ENCODE assay signal across 1 cellular context in genomic region chr9:35729700-35730485, GRCh38.
A peak's percentile ranks its signal among the peaks of the same experiment; 100 is the strongest.
TF ChIP-seq lines count a peak whose summit lies in the region.

No MANE protein-coding gene starts in this region.

TF ChIP-seq in HepG2, 621 proteins besides CTCF, POLR2A, EP300 and RAD21:
- TF ChIP-seq, protein P1, sequence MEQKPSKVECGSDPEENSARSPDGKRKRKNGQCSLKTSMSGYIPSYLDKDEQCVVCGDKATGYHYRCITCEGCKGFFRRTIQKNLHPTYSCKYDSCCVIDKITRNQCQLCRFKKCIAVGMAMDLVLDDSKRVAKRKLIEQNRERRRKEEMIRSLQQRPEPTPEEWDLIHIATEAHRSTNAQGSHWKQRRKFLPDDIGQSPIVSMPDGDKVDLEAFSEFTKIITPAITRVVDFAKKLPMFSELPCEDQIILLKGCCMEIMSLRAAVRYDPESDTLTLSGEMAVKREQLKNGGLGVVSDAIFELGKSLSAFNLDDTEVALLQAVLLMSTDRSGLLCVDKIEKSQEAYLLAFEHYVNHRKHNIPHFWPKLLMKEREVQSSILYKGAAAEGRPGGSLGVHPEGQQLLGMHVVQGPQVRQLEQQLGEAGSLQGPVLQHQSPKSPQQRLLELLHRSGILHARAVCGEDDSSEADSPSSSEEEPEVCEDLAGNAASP (CRISPR knock-in tag; IDR thresholded peaks at IDR 0.05; ENCODE audit: borderline replicate concordance): no peak
- TF ChIP-seq ATF2 (CRISPR knock-in tag; IDR thresholded peaks at IDR 0.05): no peak
- 0 out of 2 replicates have a peak, but pooled peaks have one; percentile 8 for TF ChIP-seq ZNF574 (CRISPR knock-in tag; IDR thresholded peaks at IDR 0.05)
- no peak for TF ChIP-seq TRIM24 (CRISPR knock-in tag; IDR thresholded peaks at IDR 0.05)
- TF ChIP-seq ZNF713 (CRISPR knock-in tag; IDR thresholded peaks at IDR 0.05): no peak
- TF ChIP-seq, protein P2, sequence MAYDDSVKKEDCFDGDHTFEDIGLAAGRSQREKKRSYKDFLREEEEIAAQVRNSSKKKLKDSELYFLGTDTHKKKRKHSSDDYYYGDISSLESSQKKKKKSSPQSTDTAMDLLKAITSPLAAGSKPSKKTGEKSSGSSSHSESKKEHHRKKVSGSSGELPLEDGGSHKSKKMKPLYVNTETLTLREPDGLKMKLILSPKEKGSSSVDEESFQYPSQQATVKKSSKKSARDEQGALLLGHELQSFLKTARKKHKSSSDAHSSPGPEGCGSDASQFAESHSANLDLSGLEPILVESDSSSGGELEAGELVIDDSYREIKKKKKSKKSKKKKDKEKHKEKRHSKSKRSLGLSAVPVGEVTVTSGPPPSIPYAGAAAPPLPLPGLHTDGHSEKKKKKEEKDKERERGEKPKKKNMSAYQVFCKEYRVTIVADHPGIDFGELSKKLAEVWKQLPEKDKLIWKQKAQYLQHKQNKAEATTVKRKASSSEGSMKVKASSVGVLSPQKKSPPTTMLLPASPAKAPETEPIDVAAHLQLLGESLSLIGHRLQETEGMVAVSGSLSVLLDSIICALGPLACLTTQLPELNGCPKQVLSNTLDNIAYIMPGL (CRISPR knock-in tag; IDR thresholded peaks at IDR 0.05; ENCODE audit: borderline replicate concordance in 1 of 2, low read depth in 1 of 2): peak in 1 of 2 experiments; percentile 35; a peak in 1 of 4 replicates
- no peak for TF ChIP-seq KMT2A (CRISPR knock-in tag; IDR thresholded peaks at IDR 0.05)
- TF ChIP-seq PHF5A (CRISPR knock-in tag; IDR thresholded peaks at IDR 0.05; ENCODE audit: low read depth, unreplicated experiment): no peak
- 0 out of 2 replicates have a peak, but pooled peaks have one; percentile 2 for TF ChIP-seq CREB1 (IDR thresholded peaks at IDR 0.05)
- no peak for TF ChIP-seq CREB1 (CRISPR knock-in tag; IDR thresholded peaks at IDR 0.05)
- TF ChIP-seq PHF8 (CRISPR knock-in tag; IDR thresholded peaks at IDR 0.05): no peak
- peak; percentile 41 for TF ChIP-seq XRCC5 (optimal IDR thresholded peaks at IDR 0.05; ENCODE audit: low read length)
- TF ChIP-seq JUNB (CRISPR knock-in tag; IDR thresholded peaks at IDR 0.05; ENCODE audit: borderline replicate concordance): no peak
- TF ChIP-seq, protein P3, sequence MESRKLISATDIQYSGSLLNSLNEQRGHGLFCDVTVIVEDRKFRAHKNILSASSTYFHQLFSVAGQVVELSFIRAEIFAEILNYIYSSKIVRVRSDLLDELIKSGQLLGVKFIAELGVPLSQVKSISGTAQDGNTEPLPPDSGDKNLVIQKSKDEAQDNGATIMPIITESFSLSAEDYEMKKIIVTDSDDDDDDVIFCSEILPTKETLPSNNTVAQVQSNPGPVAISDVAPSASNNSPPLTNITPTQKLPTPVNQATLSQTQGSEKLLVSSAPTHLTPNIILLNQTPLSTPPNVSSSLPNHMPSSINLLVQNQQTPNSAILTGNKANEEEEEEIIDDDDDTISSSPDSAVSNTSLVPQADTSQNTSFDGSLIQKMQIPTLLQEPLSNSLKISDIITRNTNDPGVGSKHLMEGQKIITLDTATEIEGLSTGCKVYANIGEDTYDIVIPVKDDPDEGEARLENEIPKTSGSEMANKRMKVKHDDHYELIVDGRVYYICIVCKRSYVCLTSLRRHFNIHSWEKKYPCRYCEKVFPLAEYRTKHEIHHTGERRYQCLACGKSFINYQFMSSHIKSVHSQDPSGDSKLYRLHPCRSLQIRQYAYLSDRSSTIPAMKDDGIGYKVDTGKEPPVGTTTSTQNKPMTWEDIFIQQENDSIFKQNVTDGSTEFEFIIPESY (CRISPR knock-in tag; IDR thresholded peaks at IDR 0.05): peak; percentile 86
- no peak for TF ChIP-seq ZSCAN20 (CRISPR knock-in tag; IDR thresholded peaks at IDR 0.05; ENCODE audit: borderline replicate concordance)
- TF ChIP-seq, protein P4, sequence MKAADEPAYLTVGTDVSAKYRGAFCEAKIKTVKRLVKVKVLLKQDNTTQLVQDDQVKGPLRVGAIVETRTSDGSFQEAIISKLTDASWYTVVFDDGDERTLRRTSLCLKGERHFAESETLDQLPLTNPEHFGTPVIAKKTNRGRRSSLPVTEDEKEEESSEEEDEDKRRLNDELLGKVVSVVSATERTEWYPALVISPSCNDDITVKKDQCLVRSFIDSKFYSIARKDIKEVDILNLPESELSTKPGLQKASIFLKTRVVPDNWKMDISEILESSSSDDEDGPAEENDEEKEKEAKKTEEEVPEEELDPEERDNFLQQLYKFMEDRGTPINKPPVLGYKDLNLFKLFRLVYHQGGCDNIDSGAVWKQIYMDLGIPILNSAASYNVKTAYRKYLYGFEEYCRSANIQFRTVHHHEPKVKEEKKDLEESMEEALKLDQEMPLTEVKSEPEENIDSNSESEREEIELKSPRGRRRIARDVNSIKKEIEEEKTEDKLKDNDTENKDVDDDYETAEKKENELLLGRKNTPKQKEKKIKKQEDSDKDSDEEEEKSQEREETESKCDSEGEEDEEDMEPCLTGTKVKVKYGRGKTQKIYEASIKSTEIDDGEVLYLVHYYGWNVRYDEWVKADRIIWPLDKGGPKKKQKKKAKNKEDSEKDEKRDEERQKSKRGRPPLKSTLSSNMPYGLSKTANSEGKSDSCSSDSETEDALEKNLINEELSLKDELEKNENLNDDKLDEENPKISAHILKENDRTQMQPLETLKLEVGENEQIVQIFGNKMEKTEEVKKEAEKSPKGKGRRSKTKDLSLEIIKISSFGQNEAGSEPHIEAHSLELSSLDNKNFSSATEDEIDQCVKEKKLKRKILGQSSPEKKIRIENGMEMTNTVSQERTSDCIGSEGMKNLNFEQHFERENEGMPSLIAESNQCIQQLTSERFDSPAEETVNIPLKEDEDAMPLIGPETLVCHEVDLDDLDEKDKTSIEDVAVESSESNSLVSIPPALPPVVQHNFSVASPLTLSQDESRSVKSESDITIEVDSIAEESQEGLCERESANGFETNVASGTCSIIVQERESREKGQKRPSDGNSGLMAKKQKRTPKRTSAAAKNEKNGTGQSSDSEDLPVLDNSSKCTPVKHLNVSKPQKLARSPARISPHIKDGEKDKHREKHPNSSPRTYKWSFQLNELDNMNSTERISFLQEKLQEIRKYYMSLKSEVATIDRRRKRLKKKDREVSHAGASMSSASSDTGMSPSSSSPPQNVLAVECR (CRISPR knock-in tag; IDR thresholded peaks at IDR 0.05; ENCODE audit: borderline replicate concordance): peak; percentile 35; the same call in 1 of the 2 replicates
- TF ChIP-seq, protein P5, sequence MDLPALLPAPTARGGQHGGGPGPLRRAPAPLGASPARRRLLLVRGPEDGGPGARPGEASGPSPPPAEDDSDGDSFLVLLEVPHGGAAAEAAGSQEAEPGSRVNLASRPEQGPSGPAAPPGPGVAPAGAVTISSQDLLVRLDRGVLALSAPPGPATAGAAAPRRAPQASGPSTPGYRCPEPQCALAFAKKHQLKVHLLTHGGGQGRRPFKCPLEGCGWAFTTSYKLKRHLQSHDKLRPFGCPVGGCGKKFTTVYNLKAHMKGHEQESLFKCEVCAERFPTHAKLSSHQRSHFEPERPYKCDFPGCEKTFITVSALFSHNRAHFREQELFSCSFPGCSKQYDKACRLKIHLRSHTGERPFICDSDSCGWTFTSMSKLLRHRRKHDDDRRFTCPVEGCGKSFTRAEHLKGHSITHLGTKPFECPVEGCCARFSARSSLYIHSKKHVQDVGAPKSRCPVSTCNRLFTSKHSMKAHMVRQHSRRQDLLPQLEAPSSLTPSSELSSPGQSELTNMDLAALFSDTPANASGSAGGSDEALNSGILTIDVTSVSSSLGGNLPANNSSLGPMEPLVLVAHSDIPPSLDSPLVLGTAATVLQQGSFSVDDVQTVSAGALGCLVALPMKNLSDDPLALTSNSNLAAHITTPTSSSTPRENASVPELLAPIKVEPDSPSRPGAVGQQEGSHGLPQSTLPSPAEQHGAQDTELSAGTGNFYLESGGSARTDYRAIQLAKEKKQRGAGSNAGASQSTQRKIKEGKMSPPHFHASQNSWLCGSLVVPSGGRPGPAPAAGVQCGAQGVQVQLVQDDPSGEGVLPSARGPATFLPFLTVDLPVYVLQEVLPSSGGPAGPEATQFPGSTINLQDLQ (CRISPR knock-in tag; IDR thresholded peaks at IDR 0.05): no peak
- TF ChIP-seq, protein P6, sequence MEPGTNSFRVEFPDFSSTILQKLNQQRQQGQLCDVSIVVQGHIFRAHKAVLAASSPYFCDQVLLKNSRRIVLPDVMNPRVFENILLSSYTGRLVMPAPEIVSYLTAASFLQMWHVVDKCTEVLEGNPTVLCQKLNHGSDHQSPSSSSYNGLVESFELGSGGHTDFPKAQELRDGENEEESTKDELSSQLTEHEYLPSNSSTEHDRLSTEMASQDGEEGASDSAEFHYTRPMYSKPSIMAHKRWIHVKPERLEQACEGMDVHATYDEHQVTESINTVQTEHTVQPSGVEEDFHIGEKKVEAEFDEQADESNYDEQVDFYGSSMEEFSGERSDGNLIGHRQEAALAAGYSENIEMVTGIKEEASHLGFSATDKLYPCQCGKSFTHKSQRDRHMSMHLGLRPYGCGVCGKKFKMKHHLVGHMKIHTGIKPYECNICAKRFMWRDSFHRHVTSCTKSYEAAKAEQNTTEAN (CRISPR knock-in tag; conservative IDR thresholded peaks at IDR 0.05): no peak
- no peak for TF ChIP-seq ZFY (CRISPR knock-in tag; IDR thresholded peaks at IDR 0.05)
- no peak for TF ChIP-seq HNRNPL (IDR thresholded peaks at IDR 0.05; ENCODE audit: low read depth, low read length)
- TF ChIP-seq ZNF12 (CRISPR knock-in tag; IDR thresholded peaks at IDR 0.05): peak; percentile 88; the same call in 1 of the 2 replicates
- no peak for TF ChIP-seq ZNF136 (CRISPR knock-in tag; IDR thresholded peaks at IDR 0.05; ENCODE audit: low read depth)
- no peak for TF ChIP-seq ZBTB8A (CRISPR knock-in tag; IDR thresholded peaks at IDR 0.05; ENCODE audit: borderline replicate concordance, low read depth)
- TF ChIP-seq RFXAP (CRISPR knock-in tag; IDR thresholded peaks at IDR 0.05; ENCODE audit: borderline replicate concordance): no peak
